1 cellular context compared by ENCODE assay signal in genomic region chr6:139580592-139581484, GRCh38.
TF ChIP-seq lines count a peak whose summit lies in the region.

No MANE protein-coding gene starts in this region.

TF ChIP-seq in GM12878, 131 proteins besides CTCF, POLR2A, EP300 and RAD21 (continued from another document):
- 0 out of 2 replicates have a peak, but pooled peaks have one; percentile 34 for TF ChIP-seq DPF2 (IDR thresholded peaks at IDR 0.05)
- no peak for TF ChIP-seq NFXL1 (IDR thresholded peaks at IDR 0.05; ENCODE audit: borderline replicate concordance)
- TF ChIP-seq POU2F2 (IDR thresholded peaks at IDR 0.05; ENCODE audit: borderline replicate concordance, low read depth, low read length): 0 out of 3 replicates have a peak, but pooled peaks have one; percentile 32
- peak; percentile 30; the same call in 1 of the 2 replicates for TF ChIP-seq ZNF217 (IDR thresholded peaks at IDR 0.05)
- peak; percentile 83; the same call in 1 of the 2 replicates for TF ChIP-seq ZSCAN29 (IDR thresholded peaks at IDR 0.05)
- peak; percentile 80 for TF ChIP-seq MTA2 (IDR thresholded peaks at IDR 0.05; ENCODE audit: low read depth)
- TF ChIP-seq NFIC (IDR thresholded peaks at IDR 0.05; ENCODE audit: low read depth, low read length): 0 out of 2 replicates have a peak, but pooled peaks have one; percentile 49
